In the genomic region with DNA sequence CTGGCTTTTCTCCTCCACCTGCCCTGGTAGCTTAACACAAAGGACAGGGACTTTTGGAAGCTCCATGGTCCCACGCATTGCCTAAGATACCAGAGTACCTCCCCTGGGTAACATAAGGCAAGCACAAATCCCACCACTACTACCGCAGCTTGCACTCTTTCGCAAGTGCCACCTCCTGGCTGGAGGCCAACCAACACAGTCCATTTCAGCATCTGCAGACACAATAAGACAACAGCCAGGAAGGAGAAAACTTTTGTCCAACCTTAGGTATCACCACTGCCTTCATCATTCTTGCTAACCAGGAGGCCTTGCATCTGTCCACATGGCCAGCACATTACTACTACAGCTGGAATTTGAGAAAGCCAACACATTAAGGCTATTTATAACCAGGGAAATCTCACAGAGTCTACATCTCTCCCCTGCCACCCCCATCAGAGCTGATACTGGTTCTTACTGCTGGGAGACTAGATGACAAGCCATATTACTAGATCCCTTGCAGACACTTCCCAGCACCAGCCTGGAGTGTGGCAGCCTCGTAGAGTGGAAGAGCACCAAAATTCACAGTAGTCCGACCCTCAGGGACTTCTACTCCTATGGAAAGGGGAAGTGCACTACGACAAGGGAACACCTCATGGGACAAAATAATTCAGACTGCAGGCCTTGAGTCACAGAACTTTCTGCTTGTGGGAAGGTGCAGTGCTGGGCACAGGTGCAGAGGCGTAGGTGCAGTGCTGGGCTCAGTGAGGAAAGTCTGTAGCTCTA, we compare ENCODE assay signal across 13 cellular contexts. TPM values are rescaled to one million over a fixed set of nuclear protein-coding genes. Genes with fewer than 3 reads are reported as not detected.
DNase-seq lines count a peak whose midpoint lies in the region; ATAC-seq, FAIRE-seq and TF ChIP-seq lines count a peak whose summit lies in the region.
"Had no signal": no experiment of that assay in that cellular context is flagged by ENCODE, and none has a peak within 500 bp of the region (broad histone marks: within the 10 kb centered on the region; RNA-seq: fewer than 3 reads in every experiment).

No MANE protein-coding gene starts in this region.

- H4K91ac ChIP-seq in H1 (replicated peaks; ENCODE audit: insufficient read length, low read length), result no peak overlapping the region

- 65% methylated on average over 7 of the region's 7 CpGs for WGBS in SK-N-SH (ENCODE audit: low lambda C conversion rate)
- 90% methylated on average over 7 of the region's 7 CpGs; no CpG with 5 or more reads in 1 of the 2 experiments for WGBS in H1 (ENCODE audit: extremely low coverage in 1 of 2, insufficient coverage in 1 of 2, insufficient read length in 1 of 2, insufficient replicate concordance in 2 of 2, low coverage in 1 of 2, low lambda C conversion rate in 2 of 2, missing lambda C conversion rate in 1 of 2), 2 experiments
- 58 to 68% (median 61%) methylated on average over 7 of the region's 7 CpGs for WGBS in psoas muscle, 3 donors

- H4K20me1 ChIP-seq in SK-N-SH (ENCODE audit: insufficient read depth), result no peaks in the 10 kb centered on the region
- H4K20me1 ChIP-seq in H1 (replicated peaks in 1 of 2; ENCODE audit: control insufficient read depth in 1 of 2, insufficient read depth in 2 of 2, low read length in 2 of 2), result no peaks in the 10 kb centered on the region

- no peak for FAIRE-seq in H1 (lab: Jason Lieb, UNC)
- FAIRE-seq in HTR-8/SVneo (lab: Jason Lieb, UNC), result no peak

- TF ChIP-seq EP300 in SK-N-SH (IDR thresholded peaks at IDR 0.05; ENCODE audit: borderline replicate concordance in 1 of 2, low read depth in 1 of 2, low read length in 1 of 2), result no peak
- TF ChIP-seq EP300 in H1 (IDR thresholded peaks at IDR 0.05; ENCODE audit: borderline replicate concordance in 1 of 2, low read depth in 2 of 2, low read length in 2 of 2), result no peak

- H3K23ac ChIP-seq in H1 (ENCODE audit: insufficient read length), result no peak overlapping the region

- H3K4me2 ChIP-seq in SK-N-SH, result no peak overlapping the region
- no peak overlapping the region for H3K4me2 ChIP-seq in H1 (ENCODE audit: insufficient read depth in 1 of 2, low read depth in 2 of 2, low read length in 2 of 2)

- intact Hi-C loops in psoas muscle (cut with DNase I), result no loop called here
- intact Hi-C loops in head of caudate nucleus (cut with DNase I), result no loop called here

- H2BK15ac ChIP-seq in H1 (ENCODE audit: low read length), result no peak overlapping the region

- no peak overlapping the region for H3K56ac ChIP-seq in H1 (replicated peaks; ENCODE audit: insufficient read length, low read depth, low read length)

- H3K4ac ChIP-seq in H1 (replicated peaks; ENCODE audit: insufficient read length, low read depth, low read length), result peak overlapping the region; percentile 38

- H3K27me3 ChIP-seq in SK-N-SH (ENCODE audit: insufficient read depth) (no peaks in the 10 kb centered on the region), H1 (replicated peaks in 1 of 4; ENCODE audit: control insufficient read depth in 3 of 4, extremely low read depth in 1 of 4, insufficient read depth in 3 of 4, low read length in 3 of 4) (no peaks in the 10 kb centered on the region), psoas muscle (ENCODE audit: insufficient read depth in 3 of 3, low read length in 2 of 3) (no peaks in the 10 kb centered on the region)

- TF ChIP-seq RAD21 in SK-N-SH (IDR thresholded peaks at IDR 0.05; ENCODE audit: low read length), result no peak
- TF ChIP-seq RAD21 in H1 (IDR thresholded peaks at IDR 0.05 in 1 of 2, conservative IDR thresholded peaks at IDR 0.05 in 1 of 2; ENCODE audit: low read depth in 2 of 2, low read length in 2 of 2), result no peak

- no peak overlapping the region for H3K4me3 ChIP-seq in SK-N-SH (ENCODE audit: low read depth in 2 of 2, low read length in 1 of 2)
- no peak overlapping the region for H3K4me3 ChIP-seq in H1 (ENCODE audit: extremely low read depth in 1 of 4, insufficient read depth in 2 of 4, low read depth in 3 of 4, low read length in 4 of 4)
- H3K4me3 ChIP-seq in psoas muscle, result no peak overlapping the region

- H3K79me2 ChIP-seq in SK-N-SH (ENCODE audit: insufficient read depth) (no peaks in the 10 kb centered on the region), H1 (ENCODE audit: control insufficient read depth in 1 of 2, insufficient read depth in 2 of 2, low read length in 2 of 2) (no peaks in the 10 kb centered on the region)

- H3K9ac ChIP-seq in SK-N-SH, result no peak overlapping the region
- H3K9ac ChIP-seq in H1 (replicated peaks in 1 of 4; ENCODE audit: extremely low read depth in 1 of 4, low read depth in 3 of 4, low read length in 3 of 4), result no peak overlapping the region

- no peak overlapping the region for H3K27ac ChIP-seq in SK-N-SH (ENCODE audit: low read depth in 2 of 2, low read length in 1 of 2)
- no peak overlapping the region for H3K27ac ChIP-seq in H1 (ENCODE audit: low read depth, low read length)
- H3K27ac ChIP-seq in psoas muscle, result no peak overlapping the region

- H3F3A ChIP-seq in SK-N-SH (replicated peaks; ENCODE audit: insufficient read depth), result no peaks in the 10 kb centered on the region

- H4K8ac ChIP-seq in H1 (ENCODE audit: extremely low read depth, insufficient read depth, low read length), result no peak overlapping the region

- no peak overlapping the region for H2BK120ac ChIP-seq in H1 (replicated peaks; ENCODE audit: low read depth, low read length)

- ATAC-seq in SK-N-SH treated with all-trans-retinoic acid at 6 μM for 48 hours (peak; percentile 53), psoas muscle (peak in 3 of 4 donors; percentile 81 to 92 (median 83)), GM18868 (IDR thresholded peaks at IDR 0.05; ENCODE audit: unreplicated experiment) (no peak)
- ATAC-seq: stimulated activated naive B cell treated with anti-CD40 and anti-IgM and Interleukin-4, amounts not matched to agents 10 μg/mL and 1 μg/mL and 100 μg/mL, for 72 hours had no signal

- no peaks in the 10 kb centered on the region for H3K9me2 ChIP-seq in SK-N-SH

- no peak for DNase-seq in SK-N-SH
- DNase-seq in NOMO-1 (lab: John Stamatoyannopoulos, UW; ENCODE audit: unreplicated experiment in 2 of 2), result peak; percentile 38 to 50
- no peak for DNase-seq in H1 (ENCODE audit: low read depth in 1 of 2, low spot score in 2 of 2)
- peak; percentile 17 to 59 for DNase-seq in psoas muscle
- DNase-seq in head of caudate nucleus, result no peak
- no peak for DNase-seq in HTR-8/SVneo (ENCODE audit: insufficient read length, low spot score)
- DNase-seq: DMS79; endodermal cell; NCI-H226; posterior cingulate gyrus; stimulated activated naive B cell treated with anti-CD40 and anti-IgM and Interleukin-4, amounts not matched to agents 10 μg/mL and 1 μg/mL and 100 μg/mL, for 72 hours had no signal

- H3K79me1 ChIP-seq in H1 (ENCODE audit: low read depth, low read length), result no peaks in the 10 kb centered on the region

- H3K18ac ChIP-seq in H1 (ENCODE audit: extremely low read depth, low read length), result no peak overlapping the region

- TF ChIP-seq CTCF in SK-N-SH (IDR thresholded peaks at IDR 0.05) (no peak), H1 (IDR thresholded peaks at IDR 0.05; ENCODE audit: control extremely low read depth in 1 of 3, insufficient read depth in 1 of 3, low read depth in 1 of 3, low read length in 3 of 3) (peak in 1 of 3 experiments; percentile 10; a peak in 1 of 4 replicates), psoas muscle (IDR thresholded peaks at IDR 0.05) (no peak)

- CTCF ChIA-PET in SK-N-SH (lab: Yijun Ruan, JAX), result interaction anchor here (1.4 to 1.8 kb wide), 5 partner anchors 12 to 225 kb away, joined by 3 to 8 read pairs (median 6); a partner anchor contains a TSS
- CTCF ChIA-PET in H1 (lab: Charles Lee; ENCODE audit: partially characterized antibody), result interaction anchor here (0.6 to 2.6 kb wide), 8 partner anchors 10 to 1531 kb away, joined by 3 to 24 read pairs (median 4); a partner anchor contains a TSS

- H2BK5ac ChIP-seq in H1 (ENCODE audit: low read depth, low read length), result no peak overlapping the region

- H3K23me2 ChIP-seq in H1 (ENCODE audit: low read depth, low read length), result no peaks in the 10 kb centered on the region

- no peak overlapping the region for H2BK12ac ChIP-seq in H1 (ENCODE audit: low read depth, low read length)

- no peaks in the 10 kb centered on the region for H3K36me3 ChIP-seq in SK-N-SH (replicated peaks in 1 of 2; ENCODE audit: control insufficient read depth in 1 of 2, insufficient read depth in 2 of 2, low read length in 1 of 2)
- H3K36me3 ChIP-seq in H1 (ENCODE audit: control insufficient read depth in 2 of 4, insufficient read depth in 4 of 4, low read length in 3 of 4), result no peaks in the 10 kb centered on the region
- H3K36me3 ChIP-seq in psoas muscle (ENCODE audit: insufficient read depth in 1 of 2, low read depth in 1 of 2), result no peaks in the 10 kb centered on the region

- no peak overlapping the region for H4K5ac ChIP-seq in H1 (ENCODE audit: insufficient read length, low read depth, low read length)

- H2AFZ ChIP-seq in SK-N-SH (ENCODE audit: low read depth) (no peak overlapping the region), H1 (ENCODE audit: low read length) (peak overlapping the region; percentile 20; the same call in 1 of the 2 replicates)

- peaks cover 13% of the 10 kb centered on the region; the same call in 1 of the 2 replicates for H3K9me3 ChIP-seq in SK-N-SH
- no peaks in the 10 kb centered on the region for H3K9me3 ChIP-seq in H1 (ENCODE audit: insufficient read depth in 2 of 2, low read depth in 1 of 2, low read length in 1 of 2)
- peaks cover 15% of the 10 kb centered on the region for H3K9me3 ChIP-seq in psoas muscle

- no peak overlapping the region for H3K14ac ChIP-seq in H1 (ENCODE audit: insufficient read length)

- POLR2A ChIA-PET in SK-N-SH (lab: Yijun Ruan, JAX) (no interaction called here), H1 (lab: Charles Lee; ENCODE audit: partially characterized antibody) (no interaction called here)

- no peak overlapping the region for H2BK20ac ChIP-seq in H1 (ENCODE audit: low read length)

- no peak overlapping the region for H2AK5ac ChIP-seq in H1 (ENCODE audit: low read depth, low read length)

- H3K4me1 ChIP-seq in SK-N-SH (ENCODE audit: control insufficient read depth in 1 of 2, insufficient read depth in 2 of 2, low read depth in 1 of 2, low read length in 1 of 2) (no peaks in the 10 kb centered on the region; a peak in 1 of 4 replicates), H1 (replicated peaks in 1 of 4; ENCODE audit: control insufficient read depth in 3 of 4, insufficient read depth in 4 of 4, low read length in 3 of 4) (no peaks in the 10 kb centered on the region), psoas muscle (peaks cover 7% of the 10 kb centered on the region)

- TF ChIP-seq POLR2A in H1 (IDR thresholded peaks at IDR 0.05; ENCODE audit: control extremely low read depth in 1 of 2, low read depth in 2 of 2, low read length in 2 of 2), result no peak

RNA-seq across cellular contexts. Expression of a gene that starts 39.8 kb away (rescaled TPM):
- 23.1 and 30.3 TPM in 2 replicates for polyA plus RNA-seq in SK-N-SH (2012; rRNA removed)
- 21.2 and 24.2 TPM in 2 replicates for polyA plus RNA-seq in SK-N-SH (2012; cell fraction: cytosol; rRNA removed)
- polyA plus RNA-seq in SK-N-SH (2012; cell fraction: nucleus; rRNA removed), result 52.2 and 80.8 TPM in 2 replicates
- total RNA-seq in H1 (2021; fragmentation: NEBNext Ultra II Directional; extraction: Animal tissue kit (Norgen Biotek cat#: 25700)), result 46.4 and 49.5 TPM in 2 replicates
- 15.5 and 22.6 TPM in 2 replicates for polyA plus RNA-seq in H1 (2011; rRNA removed)
- polyA plus RNA-seq in H1 (2011; cell fraction: cytosol; rRNA removed), result 22.1 TPM
- 26.5 TPM for polyA plus RNA-seq in H1 (2011; cell fraction: nucleus; rRNA removed)
- polyA plus RNA-seq in H1 (2012, experiment 1 of 2), result 25.5 to 34.9 TPM (median 29.9 TPM) in 4 replicates
- polyA plus RNA-seq in H1 (2012, experiment 2 of 2), result 9.1 TPM
- polyA plus RNA-seq in H1 (2013, experiment 1 of 2), result 27.7 TPM
- 22.8 TPM for polyA plus RNA-seq in H1 (2013, experiment 2 of 2)
- 76.6 and 90.8 TPM in 2 replicates for polyA minus RNA-seq in H1 (2011; rRNA and poly(A)+ RNA removed)
- 27.6 TPM for polyA minus RNA-seq in H1 (2011; cell fraction: cytosol; rRNA and poly(A)+ RNA removed)
- 92.3 TPM for polyA minus RNA-seq in H1 (2011; cell fraction: nucleus; rRNA and poly(A)+ RNA removed)
- 10 to 100 TPM; 21.0 to 25.5 (median 22.6) TPM for total RNA-seq in psoas muscle
- polyA plus RNA-seq in psoas muscle, result 10 to 100 TPM; 10.9 to 17.1 (median 12.1) TPM

Comparison
In these comparisons a context has a peak if more than half of its experiments do, and no peak if none do; other contexts are left out.
1. DNase-seq: peak in NOMO-1 (2 of 2) and psoas muscle (2 of 2); none in SK-N-SH (single experiment), H1 (0 of 2), head of caudate nucleus (0 of 42) and HTR-8/SVneo (single experiment).